ENCODE assay signal across 8 cellular contexts in genomic region chr3:114451561-114452018, GRCh38.
A peak's percentile ranks its signal among the peaks of the same experiment; 100 is the strongest.
DNase-seq lines count a peak whose midpoint lies in the region; ATAC-seq and TF ChIP-seq lines count a peak whose summit lies in the region.

No MANE protein-coding gene starts in this region.

- 10 to 59% methylated on average over 10 of the region's 10 CpGs for WGBS in sigmoid colon, 2 donors

- TF ChIP-seq CTCF in GM12865 (IDR thresholded peaks at IDR 0.05; ENCODE audit: insufficient read depth, low read depth, low read length, missing control alignments) (no peak), sigmoid colon (IDR thresholded peaks at IDR 0.05) (no peak), nephron progenitor cell (IDR thresholded peaks at IDR 0.05) (no peak), omental fat pad (IDR thresholded peaks at IDR 0.05) (no peak)

- H3K9me3 ChIP-seq in SJCRH30 (replicated peaks) = no peaks in the 10 kb centered on the region
- no peaks in the 10 kb centered on the region for H3K9me3 ChIP-seq in sigmoid colon

- H3K27me3 Mint-ChIP-seq in nephron progenitor cell (ENCODE audit: low read depth, poor library complexity) = peaks cover 25% of the 10 kb centered on the region

- peaks cover 9% of the 10 kb centered on the region for H3K4me1 Mint-ChIP-seq in nephron progenitor cell

- TF ChIP-seq EP300 in sigmoid colon (IDR thresholded peaks at IDR 0.05) = no peak

- H3K4me3 Mint-ChIP-seq in nephron progenitor cell = no peak overlapping the region

- no peak for ATAC-seq in omental fat pad (ENCODE audit: low FRiP score)

- intact Hi-C loops in cardiac septum (cut with DNase I) (loop anchor here (2.0 to 5.0 kb wide), 4 partner anchors 39 to 176 kb away; no protein-coding TSS in a partner anchor), sigmoid colon (cut with DNase I) (loop anchor here (5.0 to 10.0 kb wide), 2 partner anchors 69 to 123 kb away; no protein-coding TSS in a partner anchor)

- no peaks in the 10 kb centered on the region for H3K36me3 Mint-ChIP-seq in nephron progenitor cell (ENCODE audit: low read depth)

- H3K36me3 ChIP-seq in SJCRH30 (no peaks in the 10 kb centered on the region), sigmoid colon (no peaks in the 10 kb centered on the region)

- H3K27me3 ChIP-seq in SJCRH30 = no peaks in the 10 kb centered on the region
- no peaks in the 10 kb centered on the region for H3K27me3 ChIP-seq in sigmoid colon

- no peak for DNase-seq in GM12865 (ENCODE audit: low read depth)
- DNase-seq in SJCRH30 = peak in 1 of 2 experiments; percentile 65
- DNase-seq in cardiac septum (ENCODE audit: low spot score) = peak; percentile 76
- DNase-seq in sigmoid colon = no peak
- no peak for DNase-seq in nephron progenitor cell
- no peak for DNase-seq in activated CD4-positive, CD25-positive, alpha-beta regulatory T cell treated with anti-CD3 and anti-CD28 coated beads, Interleukin-2, amount 50 U/mL, for 72 hours
- DNase-seq in omental fat pad (ENCODE audit: low spot score) = no peak
- no peak for DNase-seq in HPDE6-E6E7 (ENCODE audit: extremely low spot score)

- H3K4me3 ChIP-seq in GM12865 (ENCODE audit: low read depth, low read length) (peak overlapping the region; percentile 75), SJCRH30 (peak overlapping the region; percentile 39), sigmoid colon (peak overlapping the region in 3 of 4 donors; percentile 12 to 19 (median 14))

- H3K27ac Mint-ChIP-seq in nephron progenitor cell = no peak overlapping the region

- no peaks in the 10 kb centered on the region for H3K9me3 Mint-ChIP-seq in nephron progenitor cell

- H3K27ac ChIP-seq in SJCRH30 (peak overlapping the region; percentile 44; the same call in 1 of the 2 replicates), sigmoid colon (peak overlapping the region; percentile 43 to 72 (median 64))

- TF ChIP-seq POLR2A in sigmoid colon (IDR thresholded peaks at IDR 0.05) = no peak

- H3K4me1 ChIP-seq in SJCRH30 = peaks cover 25% of the 10 kb centered on the region
- peaks cover 0 to 50% (median 28%) of the 10 kb centered on the region in 4 donors for H3K4me1 ChIP-seq in sigmoid colon

Comparison
In these comparisons a context has a peak if more than half of its experiments do, and no peak if none do; other contexts are left out.
1. H3K4me3 ChIP-seq: peak in every context shown above with its lines; median percentile 75 in GM12865; 39 in SJCRH30; 14 in sigmoid colon.